In the genomic region with DNA sequence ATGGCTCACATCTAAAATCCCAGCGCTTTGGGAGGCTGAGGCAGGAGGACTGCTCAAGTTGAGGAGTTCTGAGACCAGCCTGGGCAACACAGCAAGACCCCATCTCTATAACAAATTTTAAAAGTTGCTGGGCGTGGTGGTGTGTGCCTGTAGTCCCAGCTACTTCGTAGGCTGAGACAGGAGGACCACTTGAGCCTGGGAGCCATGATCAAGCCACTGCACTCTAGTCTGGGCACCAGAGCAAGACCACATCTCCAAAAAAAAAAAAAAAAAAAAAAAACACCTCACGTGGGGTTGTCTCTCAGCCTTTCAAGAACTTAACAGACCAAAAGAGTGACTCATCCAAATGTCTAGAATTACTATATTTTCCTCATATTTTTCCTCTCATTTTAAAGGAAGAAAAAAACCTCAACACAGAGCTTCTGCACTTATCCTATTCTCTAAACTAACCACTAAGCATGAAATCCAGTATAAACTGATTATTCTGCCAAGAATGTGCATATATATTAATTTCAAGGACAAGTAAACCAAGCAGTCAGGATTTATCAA, we compare ENCODE assay signal across 31 cellular contexts. TPM values are rescaled to one million over a fixed set of nuclear protein-coding genes. Genes with fewer than 3 reads are reported as not detected.
DNase-seq lines count a peak whose midpoint lies in the region; ATAC-seq and TF ChIP-seq lines count a peak whose summit lies in the region.
"Had no signal": no experiment of that assay in that cellular context is flagged by ENCODE, and none has a peak within 500 bp of the region (broad histone marks: within the 10 kb centered on the region; RNA-seq: fewer than 3 reads in every experiment).

No MANE protein-coding gene starts in this region.

- H3K27ac ChIP-seq in hepatocyte = peak overlapping the region; percentile 57
- no peak overlapping the region for H3K27ac ChIP-seq in neural progenitor cell
- H3K27ac ChIP-seq: 22Rv1, body of pancreas, heart left ventricle, thoracic aorta, vagina had no signal

- H3K4me1 Mint-ChIP-seq in activated T-cell treated with anti-CD3 and anti-CD28 coated beads, Interleukin-2, amount 50 U/mL, for 72 hours (ENCODE audit: low read depth) = no peaks in the 10 kb centered on the region
- H3K4me1 Mint-ChIP-seq in activated T-cell treated with anti-CD3 and anti-CD28 coated beads, Interleukin-2, amount 50 U/mL, for 4 hours (ENCODE audit: low read depth) = peaks cover 5% of the 10 kb centered on the region
- peaks cover 22% of the 10 kb centered on the region for H3K4me1 Mint-ChIP-seq in neural progenitor cell

- H3K4me3 Mint-ChIP-seq in activated T-cell treated with anti-CD3 and anti-CD28 coated beads, Interleukin-2, amount 50 U/mL, for 72 hours = no peak overlapping the region
- H3K4me3 Mint-ChIP-seq in activated T-cell treated with anti-CD3 and anti-CD28 coated beads, Interleukin-2, amount 50 U/mL, for 4 hours = no peak overlapping the region
- H3K4me3 Mint-ChIP-seq in neural progenitor cell = no peak overlapping the region
- H3K4me3 Mint-ChIP-seq: activated CD8-positive, alpha-beta T cell treated with anti-CD3 and anti-CD28 coated beads, Interleukin-2, amount 10 ng/mL, durations not matched to agents 7 days and 5 days; activated naive CD8-positive, alpha-beta T cell treated with anti-CD3 and anti-CD28 coated beads for 36 hours; CD4-positive, CD25-positive, alpha-beta regulatory T cell; stimulated activated naive B cell treated with anti-CD40 and anti-IgM and Interleukin-4, amounts not matched to agents 10 μg/mL and 1 μg/mL and 100 μg/mL, for 72 hours; T-helper 1 cell treated with Interleukin-12 subunit alpha and Interleukin-12 subunit beta and Interleukin-4 antibody, amounts not matched to agents 30 μg/mL and 1 μg/mL, for 36 hours had no signal

- H3K36me3 ChIP-seq in hepatocyte (replicated peaks; ENCODE audit: insufficient read depth, low read depth) (peaks cover 4% of the 10 kb centered on the region), neural progenitor cell (peaks cover 10% of the 10 kb centered on the region)

- ATAC-seq in activated T-cell treated with anti-CD3 and anti-CD28 coated beads, Interleukin-2, amount 50 U/mL, for 72 hours (replicated peaks in 1 of 2) = no peak
- no peak for ATAC-seq in activated T-cell treated with anti-CD3 and anti-CD28 coated beads, Interleukin-2, amount 50 U/mL, for 4 hours
- ATAC-seq: activated CD8-positive, alpha-beta T cell treated with anti-CD3 and anti-CD28 coated beads, Interleukin-2, amount 10 ng/mL, durations not matched to agents 7 days and 5 days; body of pancreas; heart left ventricle; sciatic nerve; stimulated activated naive B cell treated with anti-CD40 and anti-IgM and Interleukin-4, amounts not matched to agents 10 μg/mL and 1 μg/mL and 100 μg/mL, for 72 hours had no signal

- H3K9ac ChIP-seq in neural progenitor cell = no peak overlapping the region

- H3K4me3 ChIP-seq in hepatocyte (no peak overlapping the region), neural progenitor cell (no peak overlapping the region)
- H3K4me3 ChIP-seq: body of pancreas, heart left ventricle, thoracic aorta, vagina had no signal

- no peaks in the 10 kb centered on the region for H3K27me3 Mint-ChIP-seq in activated T-cell treated with anti-CD3 and anti-CD28 coated beads, Interleukin-2, amount 50 U/mL, for 72 hours (ENCODE audit: low read depth)
- H3K27me3 Mint-ChIP-seq in activated T-cell treated with anti-CD3 and anti-CD28 coated beads, Interleukin-2, amount 50 U/mL, for 4 hours (ENCODE audit: low read depth) = no peaks in the 10 kb centered on the region
- peaks cover 2% of the 10 kb centered on the region for H3K27me3 Mint-ChIP-seq in neural progenitor cell (ENCODE audit: insufficient read depth, low read depth)
- H3K27me3 Mint-ChIP-seq: activated naive CD8-positive, alpha-beta T cell treated with anti-CD3 and anti-CD28 coated beads for 36 hours; CD4-positive, CD25-positive, alpha-beta regulatory T cell; progenitor cell of endocrine pancreas; stimulated activated naive B cell treated with anti-CD40 and anti-IgM and Interleukin-4, amounts not matched to agents 10 μg/mL and 1 μg/mL and 100 μg/mL, for 72 hours had no signal

- H3K4me2 ChIP-seq in hepatocyte (no peak overlapping the region), neural progenitor cell (no peak overlapping the region)

- H3K9me3 ChIP-seq in hepatocyte (ENCODE audit: low read depth) (no peaks in the 10 kb centered on the region), neural progenitor cell (ENCODE audit: low read depth) (no peaks in the 10 kb centered on the region)
- H3K9me3 ChIP-seq: body of pancreas, heart left ventricle, thoracic aorta, vagina had no signal

- DNase-seq in activated T-cell treated with anti-CD3 and anti-CD28 coated beads, Interleukin-2, amount 50 U/mL, for 72 hours = no peak
- no peak for DNase-seq in activated T-cell treated with anti-CD3 and anti-CD28 coated beads, Interleukin-2, amount 50 U/mL, for 4 hours
- DNase-seq in amniotic epithelial cell (ENCODE audit: low read depth) (peak; percentile 25), hepatocyte (ENCODE audit: low spot score) (no peak), AG08396 (ENCODE audit: low spot score) (no peak), amniotic stem cell (lab: John Stamatoyannopoulos, UW) (no peak), superior temporal gyrus (ENCODE audit: extremely low spot score) (no peak), neural progenitor cell (ENCODE audit: low spot score) (no peak)
- DNase-seq: activated CD8-positive, alpha-beta T cell treated with anti-CD3 and anti-CD28 coated beads, Interleukin-2, amount 10 ng/mL, durations not matched to agents 7 days and 5 days; activated effector memory CD4-positive, alpha-beta T cell treated with anti-CD3 and anti-CD28 coated beads, Interleukin-2, amount 50 U/mL, for 16 hours; activated naive CD8-positive, alpha-beta T cell treated with anti-CD3 and anti-CD28 coated beads for 36 hours; body of pancreas; CD4-positive, CD25-positive, alpha-beta regulatory T cell; cerebellar nuclear complex; erythroblast; foreskin fibroblast; heart left ventricle; KG1; mesendoderm; MM.1S; NCI-H1436 treated with DMSO at 0.1 percent for 48 hours; NCI-H2107; NCI-H748 treated with DMSO at 0.1 percent for 48 hours; stimulated activated CD4-positive, alpha-beta T cell treated with anti-CD3 and anti-CD28 coated beads, Interleukin-4, amount 100 ng/mL, for 24 hours; stimulated activated naive B cell treated with anti-CD40 and anti-IgM and Interleukin-4, amounts not matched to agents 10 μg/mL and 1 μg/mL and 100 μg/mL, for 72 hours had no signal

- H3K36me3 Mint-ChIP-seq in activated T-cell treated with anti-CD3 and anti-CD28 coated beads, Interleukin-2, amount 50 U/mL, for 72 hours (ENCODE audit: insufficient read depth in 2 of 2) = peaks cover 0 to 15% of the 10 kb centered on the region in 2 donors
- peaks cover 36% of the 10 kb centered on the region for H3K36me3 Mint-ChIP-seq in activated T-cell treated with anti-CD3 and anti-CD28 coated beads, Interleukin-2, amount 50 U/mL, for 4 hours (ENCODE audit: insufficient read depth)
- peaks cover 19% of the 10 kb centered on the region for H3K36me3 Mint-ChIP-seq in neural progenitor cell

- TF ChIP-seq CTCF in hepatocyte (IDR thresholded peaks at IDR 0.05; ENCODE audit: poor library complexity) (no peak), neural progenitor cell (IDR thresholded peaks at IDR 0.05) (no peak)

- no peaks in the 10 kb centered on the region for H3K9me3 Mint-ChIP-seq in activated T-cell treated with anti-CD3 and anti-CD28 coated beads, Interleukin-2, amount 50 U/mL, for 72 hours
- H3K9me3 Mint-ChIP-seq in activated T-cell treated with anti-CD3 and anti-CD28 coated beads, Interleukin-2, amount 50 U/mL, for 4 hours = no peaks in the 10 kb centered on the region
- no peaks in the 10 kb centered on the region for H3K9me3 Mint-ChIP-seq in neural progenitor cell
- H3K9me3 Mint-ChIP-seq: activated naive CD8-positive, alpha-beta T cell treated with anti-CD3 and anti-CD28 coated beads for 36 hours; CD4-positive, CD25-positive, alpha-beta regulatory T cell; stimulated activated naive B cell treated with anti-CD40 and anti-IgM and Interleukin-4, amounts not matched to agents 10 μg/mL and 1 μg/mL and 100 μg/mL, for 72 hours; T-helper 1 cell treated with Interleukin-12 subunit alpha and Interleukin-12 subunit beta and Interleukin-4 antibody, amounts not matched to agents 30 μg/mL and 1 μg/mL, for 36 hours had no signal

- H3K4me1 ChIP-seq in hepatocyte (ENCODE audit: insufficient read depth) (peaks cover 4% of the 10 kb centered on the region), neural progenitor cell (peaks cover 15% of the 10 kb centered on the region)
- H3K4me1 ChIP-seq: vagina had no signal

- no peaks in the 10 kb centered on the region for H3K27me3 ChIP-seq in hepatocyte
- H3K27me3 ChIP-seq in neural progenitor cell = no peaks in the 10 kb centered on the region
- H3K27me3 ChIP-seq: body of pancreas, heart left ventricle, vagina had no signal

- 89% methylated on average over 4 of the region's 4 CpGs for WGBS in hepatocyte (ENCODE audit: low lambda C conversion rate, missing lambda C conversion rate)

- no peaks in the 10 kb centered on the region for H3K79me2 ChIP-seq in hepatocyte
- no peaks in the 10 kb centered on the region for H3K79me2 ChIP-seq in neural progenitor cell (ENCODE audit: low read depth)

- H3K27ac Mint-ChIP-seq in activated T-cell treated with anti-CD3 and anti-CD28 coated beads, Interleukin-2, amount 50 U/mL, for 72 hours = peak overlapping the region; percentile 33
- H3K27ac Mint-ChIP-seq in neural progenitor cell = no peak overlapping the region
- H3K27ac Mint-ChIP-seq: activated CD8-positive, alpha-beta T cell treated with anti-CD3 and anti-CD28 coated beads, Interleukin-2, amount 10 ng/mL, durations not matched to agents 7 days and 5 days; activated naive CD8-positive, alpha-beta T cell treated with anti-CD3 and anti-CD28 coated beads for 36 hours; progenitor cell of endocrine pancreas; stimulated activated naive B cell treated with anti-CD40 and anti-IgM and Interleukin-4, amounts not matched to agents 10 μg/mL and 1 μg/mL and 100 μg/mL, for 72 hours; T-helper 1 cell treated with Interleukin-12 subunit alpha and Interleukin-12 subunit beta and Interleukin-4 antibody, amounts not matched to agents 30 μg/mL and 1 μg/mL, for 36 hours had no signal

- H2AFZ ChIP-seq in hepatocyte (no peak overlapping the region), neural progenitor cell (replicated peaks) (no peak overlapping the region)

- H3F3A ChIP-seq in neural progenitor cell (ENCODE audit: low read depth) = peaks cover 18% of the 10 kb centered on the region

- no peaks in the 10 kb centered on the region for H3K9me2 ChIP-seq in hepatocyte (replicated peaks; ENCODE audit: insufficient read depth)

- H4K20me1 ChIP-seq in hepatocyte (ENCODE audit: insufficient read depth, poor library complexity, severe bottlenecking) (peaks cover 2% of the 10 kb centered on the region), neural progenitor cell (ENCODE audit: low read depth) (peaks cover 15% of the 10 kb centered on the region)

RNA-seq across cellular contexts. Expression of a gene that starts 46.3 kb away (rescaled TPM):
- total RNA-seq in activated T-cell treated with anti-CD3 and anti-CD28 coated beads, Interleukin-2, amount 50 U/mL, for 72 hours = 10 to 100 TPM; 33.7 to 37.9 TPM
- 10 to 100 TPM; 48.9 to 54.8 (median 50.2) TPM for total RNA-seq in activated T-cell treated with anti-CD3 and anti-CD28 coated beads, Interleukin-2, amount 50 U/mL, for 4 hours
- total RNA-seq in hepatocyte = 25.3 and 34.4 TPM in 2 replicates
- polyA plus RNA-seq in hepatocyte = 23.3 and 25.8 TPM in 2 replicates
- 29.7 and 40.3 TPM in 2 replicates for total RNA-seq in neural progenitor cell (ENCODE audit: low replicate concordance)
